3 cellular contexts compared by ENCODE assay signal in genomic region chr15:65188472-65188871, GRCh38. TPM values are rescaled to one million over a fixed set of nuclear protein-coding genes. Genes with fewer than 3 reads are reported as not detected.
"Had no signal": no experiment of that assay in that cellular context is flagged by ENCODE, and none has a peak within 500 bp of the region (broad histone marks: within the 10 kb centered on the region; RNA-seq: fewer than 3 reads in every experiment).

No MANE protein-coding gene starts in this region.

RNA-seq across cellular contexts. Expression of gene CILP, which starts 22.8 kb away (rescaled TPM):
- total RNA-seq: activated naive CD4-positive, alpha-beta T cell treated with anti-CD3 and anti-CD28 coated beads for 36 hours; activated naive CD8-positive, alpha-beta T cell treated with anti-CD3 and anti-CD28 coated beads for 36 hours; activated T-helper 1 cell treated with anti-CD3 and anti-CD28 coated beads, Interleukin-12 subunit alpha, Interleukin-12 subunit beta, Interleukin-2, Interleukin-4 antibody, amounts not matched to agents 30 ng/mL and 10 ng/mL and 1 ng/mL, durations not matched to agents 14 hours and 24 hours and 36 hours had no signal
